18 cellular contexts compared by ENCODE assay signal in genomic region chr9:134398756-134399155, GRCh38.
DNase-seq lines count a peak whose midpoint lies in the region; ATAC-seq, FAIRE-seq and TF ChIP-seq lines count a peak whose summit lies in the region.
"Had no signal": no experiment of that assay in that cellular context is flagged by ENCODE, and none has a peak within 500 bp of the region (broad histone marks: within the 10 kb centered on the region; RNA-seq: fewer than 3 reads in every experiment).

No MANE protein-coding gene starts in this region.

- H3K9me3 ChIP-seq in BLaER1: peaks cover 13% of the 10 kb centered on the region
- H3K9me3 ChIP-seq in CD4-positive, alpha-beta T cell (ENCODE audit: control insufficient read depth, low read length): peaks cover 5% of the 10 kb centered on the region
- H3K9me3 ChIP-seq in trophoblast cell (ENCODE audit: insufficient read depth, low read depth, low read length): no peaks in the 10 kb centered on the region
- peaks cover 0 to 8% of the 10 kb centered on the region in 2 donors for H3K9me3 ChIP-seq in kidney (ENCODE audit: control insufficient read depth in 1 of 2, low read length in 2 of 2)
- H3K9me3 ChIP-seq: BE2C had no signal

- no peaks in the 10 kb centered on the region for H3K27me3 Mint-ChIP-seq in CD4-positive, alpha-beta T cell
- H3K27me3 Mint-ChIP-seq in activated T-helper 2 cell treated with anti-CD3 and anti-CD28 coated beads, Interferon-gamma antibody, Interleukin-2, Interleukin-4, amounts not matched to agents 10 μg/mL and 5 μg/mL and 100 μg/mL, durations not matched to agents 14 hours and 24 hours and 36 hours (ENCODE audit: low read depth): no peaks in the 10 kb centered on the region
- H3K27me3 Mint-ChIP-seq in activated T-cell treated with anti-CD3 and anti-CD28 coated beads, Interleukin-2, amount 50 U/mL, for 24 hours: peaks cover 6% of the 10 kb centered on the region
- no peaks in the 10 kb centered on the region for H3K27me3 Mint-ChIP-seq in natural killer cell treated with Interleukin-12 subunit alpha and Interleukin-12 subunit beta and Interleukin-15 and Interleukin-18, amount 100 ng/mL, for 72 hours

- POLR2A ChIA-PET in CD4-positive, alpha-beta T cell (lab: Charles Lee): no interaction called here

- H4K12ac ChIP-seq in trophoblast cell (ENCODE audit: low read depth, low read length): no peak overlapping the region

- no peak for TF ChIP-seq CTCF in CD4-positive, alpha-beta T cell (IDR thresholded peaks at IDR 0.05)
- TF ChIP-seq CTCF in kidney (IDR thresholded peaks at IDR 0.05; ENCODE audit: borderline replicate concordance, extremely low read depth, insufficient read depth): no peak

- no peaks in the 10 kb centered on the region for H3K36me3 Mint-ChIP-seq in CD4-positive, alpha-beta T cell (ENCODE audit: low read depth)
- peaks cover 21% of the 10 kb centered on the region for H3K36me3 Mint-ChIP-seq in activated T-helper 2 cell treated with anti-CD3 and anti-CD28 coated beads, Interferon-gamma antibody, Interleukin-2, Interleukin-4, amounts not matched to agents 10 μg/mL and 5 μg/mL and 100 μg/mL, durations not matched to agents 14 hours and 24 hours and 36 hours (ENCODE audit: low read depth)
- peaks cover 3% of the 10 kb centered on the region for H3K36me3 Mint-ChIP-seq in activated T-cell treated with anti-CD3 and anti-CD28 coated beads, Interleukin-2, amount 50 U/mL, for 24 hours (ENCODE audit: low read depth)
- peaks cover 11% of the 10 kb centered on the region for H3K36me3 Mint-ChIP-seq in natural killer cell treated with Interleukin-12 subunit alpha and Interleukin-12 subunit beta and Interleukin-15 and Interleukin-18, amount 100 ng/mL, for 72 hours

- no peak overlapping the region for H3K23ac ChIP-seq in trophoblast cell (ENCODE audit: low read length)

- H2AFZ ChIP-seq in trophoblast cell (ENCODE audit: insufficient read depth, low read length, poor library complexity): no peak overlapping the region
- H2AFZ ChIP-seq: GM23248 had no signal

- peak overlapping the region; percentile 22; the same call in 1 of the 2 replicates for H3K4me2 ChIP-seq in BLaER1
- no peak overlapping the region for H3K4me2 ChIP-seq in trophoblast cell (ENCODE audit: low read length)
- H3K4me2 ChIP-seq: KMS-11 had no signal

- H3K9me3 Mint-ChIP-seq in CD4-positive, alpha-beta T cell: peaks cover 3% of the 10 kb centered on the region
- peaks cover 8% of the 10 kb centered on the region for H3K9me3 Mint-ChIP-seq in activated T-helper 2 cell treated with anti-CD3 and anti-CD28 coated beads, Interferon-gamma antibody, Interleukin-2, Interleukin-4, amounts not matched to agents 10 μg/mL and 5 μg/mL and 100 μg/mL, durations not matched to agents 14 hours and 24 hours and 36 hours
- H3K9me3 Mint-ChIP-seq in activated T-cell treated with anti-CD3 and anti-CD28 coated beads, Interleukin-2, amount 50 U/mL, for 24 hours: peaks cover 9% of the 10 kb centered on the region
- H3K9me3 Mint-ChIP-seq in natural killer cell treated with Interleukin-12 subunit alpha and Interleukin-12 subunit beta and Interleukin-15 and Interleukin-18, amount 100 ng/mL, for 72 hours: peaks cover 5% of the 10 kb centered on the region

- no peak overlapping the region for H3K18ac ChIP-seq in trophoblast cell (ENCODE audit: low read length)

- H2AK5ac ChIP-seq in trophoblast cell (ENCODE audit: low read length): no peak overlapping the region

- H4K20me1 ChIP-seq in BLaER1: peaks cover 100% of the 10 kb centered on the region

- H3K27ac Mint-ChIP-seq in CD4-positive, alpha-beta T cell: peak overlapping the region; percentile 24
- no peak overlapping the region for H3K27ac Mint-ChIP-seq in activated T-helper 2 cell treated with anti-CD3 and anti-CD28 coated beads, Interferon-gamma antibody, Interleukin-2, Interleukin-4, amounts not matched to agents 10 μg/mL and 5 μg/mL and 100 μg/mL, durations not matched to agents 14 hours and 24 hours and 36 hours
- no peak overlapping the region for H3K27ac Mint-ChIP-seq in activated T-cell treated with anti-CD3 and anti-CD28 coated beads, Interleukin-2, amount 50 U/mL, for 24 hours
- no peak overlapping the region for H3K27ac Mint-ChIP-seq in natural killer cell treated with Interleukin-12 subunit alpha and Interleukin-12 subunit beta and Interleukin-15 and Interleukin-18, amount 100 ng/mL, for 72 hours
- H3K27ac Mint-ChIP-seq: H9 had no signal

- CTCF ChIA-PET in CD4-positive, alpha-beta T cell (lab: Charles Lee): interaction anchor here (0.7 kb wide), 1 partner anchor 52 kb away, joined by 3 read pairs; no protein-coding TSS in a partner anchor

- H3K9ac ChIP-seq in BLaER1 (no peak overlapping the region), trophoblast cell (ENCODE audit: low read length) (no peak overlapping the region), kidney (ENCODE audit: low read length in 2 of 2) (no peak overlapping the region)
- H3K9ac ChIP-seq: GM23248, KMS-11 had no signal

- H3K4me1 Mint-ChIP-seq in CD4-positive, alpha-beta T cell (ENCODE audit: low read depth): peaks cover 43% of the 10 kb centered on the region
- H3K4me1 Mint-ChIP-seq in activated T-helper 2 cell treated with anti-CD3 and anti-CD28 coated beads, Interferon-gamma antibody, Interleukin-2, Interleukin-4, amounts not matched to agents 10 μg/mL and 5 μg/mL and 100 μg/mL, durations not matched to agents 14 hours and 24 hours and 36 hours (ENCODE audit: low read depth): peaks cover 32% of the 10 kb centered on the region
- H3K4me1 Mint-ChIP-seq in activated T-cell treated with anti-CD3 and anti-CD28 coated beads, Interleukin-2, amount 50 U/mL, for 24 hours (ENCODE audit: low read depth): peaks cover 37% of the 10 kb centered on the region
- H3K4me1 Mint-ChIP-seq in natural killer cell treated with Interleukin-12 subunit alpha and Interleukin-12 subunit beta and Interleukin-15 and Interleukin-18, amount 100 ng/mL, for 72 hours (ENCODE audit: low read depth in 2 of 2): peaks cover 27 to 31% of the 10 kb centered on the region in 2 donors

- no CpG with 5 or more reads among the region's 5 CpGs for WGBS in trophoblast cell (ENCODE audit: extremely low coverage, insufficient coverage, insufficient read length)

- H3K27ac ChIP-seq in BLaER1 (no peak overlapping the region), trophoblast cell (ENCODE audit: low read depth, low read length) (no peak overlapping the region), kidney (ENCODE audit: low read depth in 2 of 2, low read length in 2 of 2) (no peak overlapping the region)
- no peak overlapping the region for H3K27ac ChIP-seq in CD4-positive, alpha-beta T cell (ENCODE audit: low read depth, low read length)
- H3K27ac ChIP-seq: GM23248, KMS-11, Peyer's patch, SJCRH30 had no signal

- no peak for FAIRE-seq in kidney (lab: Jason Lieb, UNC)

- no peak overlapping the region for H4K8ac ChIP-seq in trophoblast cell (ENCODE audit: low read depth, low read length)

- peaks cover 7% of the 10 kb centered on the region for H3K79me2 ChIP-seq in trophoblast cell (ENCODE audit: control insufficient read depth, insufficient read depth, low read length, poor library complexity)

- no peaks in the 10 kb centered on the region for H3K27me3 ChIP-seq in BLaER1
- no peaks in the 10 kb centered on the region for H3K27me3 ChIP-seq in CD4-positive, alpha-beta T cell (ENCODE audit: control insufficient read depth, insufficient read depth, low read length)
- no peaks in the 10 kb centered on the region for H3K27me3 ChIP-seq in trophoblast cell (ENCODE audit: insufficient read depth, low read length)
- H3K27me3 ChIP-seq: BE2C, Peyer's patch, SJCRH30 had no signal

- DNase-seq in CD4-positive, alpha-beta T cell: no peak
- DNase-seq in activated T-helper 2 cell treated with anti-CD3 and anti-CD28 coated beads, Interferon-gamma antibody, Interleukin-2, Interleukin-4, amounts not matched to agents 10 μg/mL and 5 μg/mL and 100 μg/mL, durations not matched to agents 14 hours and 24 hours and 36 hours (ENCODE audit: low spot score): no peak
- no peak for DNase-seq in trophoblast cell
- DNase-seq in activated T-cell treated with anti-CD3 and anti-CD28 coated beads, Interleukin-2, amount 50 U/mL, for 24 hours: no peak
- DNase-seq in natural killer cell treated with Interleukin-12 subunit alpha and Interleukin-12 subunit beta and Interleukin-15 and Interleukin-18, amount 100 ng/mL, for 72 hours (ENCODE audit: low spot score): no peak
- no peak for DNase-seq in COR-L47 (lab: John Stamatoyannopoulos, UW)
- no peak for DNase-seq in kidney
- DNase-seq: BE2C, H9, NCI-H1105, NCI-H2029 treated with DMSO at 0.1 percent for 48 hours, NCI-H226, NCI-H510A treated with DMSO at 0.1 percent for 48 hours, Peyer's patch had no signal

- H3K4me3 Mint-ChIP-seq in CD4-positive, alpha-beta T cell: no peak overlapping the region
- H3K4me3 Mint-ChIP-seq in activated T-helper 2 cell treated with anti-CD3 and anti-CD28 coated beads, Interferon-gamma antibody, Interleukin-2, Interleukin-4, amounts not matched to agents 10 μg/mL and 5 μg/mL and 100 μg/mL, durations not matched to agents 14 hours and 24 hours and 36 hours (ENCODE audit: low read depth): peak overlapping the region; percentile 17
- H3K4me3 Mint-ChIP-seq in activated T-cell treated with anti-CD3 and anti-CD28 coated beads, Interleukin-2, amount 50 U/mL, for 24 hours: no peak overlapping the region
- no peak overlapping the region for H3K4me3 Mint-ChIP-seq in natural killer cell treated with Interleukin-12 subunit alpha and Interleukin-12 subunit beta and Interleukin-15 and Interleukin-18, amount 100 ng/mL, for 72 hours
- H3K4me3 Mint-ChIP-seq: H9 had no signal

- no peaks in the 10 kb centered on the region for H3K79me1 ChIP-seq in trophoblast cell (ENCODE audit: low read length)

- intact Hi-C loops in CD4-positive, alpha-beta T cell (cut with DNase I, micrococcal nuclease): no loop called here
- intact Hi-C loops in activated T-helper 2 cell treated with anti-CD3 and anti-CD28 coated beads, Interferon-gamma antibody, Interleukin-2, Interleukin-4, amounts not matched to agents 10 μg/mL and 5 μg/mL and 100 μg/mL, durations not matched to agents 14 hours and 24 hours and 36 hours (cut with micrococcal nuclease): loop anchor here (10.0 kb wide), 1 partner anchor 74 kb away; the partner anchor contains the start of gene RXRA
- intact Hi-C loops in kidney (cut with DNase I): no loop called here

- no peak overlapping the region for H2BK120ac ChIP-seq in trophoblast cell (ENCODE audit: insufficient read depth, low read length, poor library complexity)

- H2BK12ac ChIP-seq in trophoblast cell (ENCODE audit: low read length): no peak overlapping the region

- H3K14ac ChIP-seq in trophoblast cell (ENCODE audit: low read length): no peak overlapping the region

- H3K4me3 ChIP-seq in BLaER1 (no peak overlapping the region), trophoblast cell (ENCODE audit: low read depth, low read length) (no peak overlapping the region), kidney (ENCODE audit: low read length in 2 of 2) (no peak overlapping the region)
- H3K4me3 ChIP-seq: GM23248, Peyer's patch, SJCRH30 had no signal

- H2BK5ac ChIP-seq in trophoblast cell (ENCODE audit: low read depth, low read length, poor library complexity): no peak overlapping the region

- peak overlapping the region; percentile 26 for H3K4ac ChIP-seq in trophoblast cell (ENCODE audit: low read depth, low read length)

- peaks cover 33% of the 10 kb centered on the region for H3K36me3 ChIP-seq in BLaER1
- peaks cover 6 to 18% of the 10 kb centered on the region in 2 experiments for H3K36me3 ChIP-seq in trophoblast cell (ENCODE audit: control insufficient read depth in 1 of 2, insufficient read depth in 2 of 2, low read length in 2 of 2)
- peaks cover 0 to 6% of the 10 kb centered on the region in 2 donors for H3K36me3 ChIP-seq in kidney (ENCODE audit: control insufficient read depth in 1 of 2, insufficient read depth in 2 of 2, low read length in 2 of 2)
- H3K36me3 ChIP-seq: BE2C had no signal

- ATAC-seq in CD4-positive, alpha-beta T cell (ENCODE audit: poor library complexity): no peak
- no peak for ATAC-seq in natural killer cell treated with Interleukin-12 subunit alpha and Interleukin-12 subunit beta and Interleukin-15 and Interleukin-18, amount 100 ng/mL, for 72 hours

- H4K91ac ChIP-seq in trophoblast cell (ENCODE audit: low read depth, low read length): no peak overlapping the region

- H3K4me1 ChIP-seq in BLaER1: peaks cover 100% of the 10 kb centered on the region
- H3K4me1 ChIP-seq in trophoblast cell (ENCODE audit: control insufficient read depth in 1 of 2, insufficient read depth in 2 of 2, low read length in 2 of 2): no peaks in the 10 kb centered on the region
- H3K4me1 ChIP-seq in kidney (ENCODE audit: control insufficient read depth in 1 of 2, insufficient read depth in 1 of 2, low read depth in 1 of 2, low read length in 2 of 2): peaks cover 22 to 47% of the 10 kb centered on the region in 2 donors
- H3K4me1 ChIP-seq: BE2C had no signal
